16 cellular contexts compared by ENCODE assay signal in genomic region chr3:71816141-71816540, GRCh38. TPM values are rescaled to one million over a fixed set of nuclear protein-coding genes. Genes with fewer than 3 reads are reported as not detected.
"Had no signal": no experiment of that assay in that cellular context is flagged by ENCODE, and none has a peak within 500 bp of the region (broad histone marks: within the 10 kb centered on the region; RNA-seq: fewer than 3 reads in every experiment).

No MANE protein-coding gene starts in this region.

- H3K36me3 ChIP-seq: ascending aorta, cardiac muscle cell, right atrium auricular region, thyroid gland, uterus had no signal

- ATAC-seq: mucosa of descending colon; naive thymus-derived CD8-positive, alpha-beta T cell; stimulated activated naive B cell treated with anti-CD40 and anti-IgM and Interleukin-4, amounts not matched to agents 10 μg/mL and 1 μg/mL and 100 μg/mL, for 72 hours had no signal

- H3K4me1 Mint-ChIP-seq: naive thymus-derived CD8-positive, alpha-beta T cell; stimulated activated naive B cell treated with anti-CD40 and anti-IgM and Interleukin-4, amounts not matched to agents 10 μg/mL and 1 μg/mL and 100 μg/mL, for 72 hours had no signal

- H3K4me3 ChIP-seq: ascending aorta, cardiac muscle cell, mucosa of descending colon, right atrium auricular region, skin epidermis, thyroid gland, uterus had no signal

- H3K4me1 ChIP-seq: ascending aorta, right atrium auricular region, thyroid gland, uterus had no signal

- H3K9me3 ChIP-seq: ascending aorta, mucosa of descending colon, right atrium auricular region, thyroid gland, uterus had no signal

- H3K4me3 Mint-ChIP-seq: naive thymus-derived CD8-positive, alpha-beta T cell; stimulated activated naive B cell treated with anti-CD40 and anti-IgM and Interleukin-4, amounts not matched to agents 10 μg/mL and 1 μg/mL and 100 μg/mL, for 72 hours had no signal

- DNase-seq: activated CD4-positive, alpha-beta T cell treated with anti-CD3 and anti-CD28 coated beads for 48 hours; activated naive CD4-positive, alpha-beta T cell treated with Interleukin-2 at 50 U/mL for 16 hours; activated T-cell treated with anti-CD3 and anti-CD28 coated beads for 4 hours; erythroblast; mucosa of descending colon; naive thymus-derived CD8-positive, alpha-beta T cell; nucleus accumbens; stimulated activated CD4-positive, alpha-beta T cell treated with anti-CD3 and anti-CD28 coated beads, Interleukin-15, amount 100 ng/mL, for 24 hours; stimulated activated CD4-positive, alpha-beta T cell treated with anti-CD3 and anti-CD28 coated beads, Interleukin-4, amount 100 ng/mL, for 1 hour; stimulated activated naive B cell treated with anti-CD40 and anti-IgM and Interleukin-4, amounts not matched to agents 10 μg/mL and 1 μg/mL and 100 μg/mL, for 72 hours; thyroid gland; uterus had no signal

- H3K27me3 ChIP-seq: ascending aorta, cardiac muscle cell, right atrium auricular region, thyroid gland, uterus had no signal

- H3K27ac Mint-ChIP-seq: stimulated activated naive B cell treated with anti-CD40 and anti-IgM and Interleukin-4, amounts not matched to agents 10 μg/mL and 1 μg/mL and 100 μg/mL, for 72 hours had no signal

- H3K27me3 Mint-ChIP-seq: naive thymus-derived CD8-positive, alpha-beta T cell; stimulated activated naive B cell treated with anti-CD40 and anti-IgM and Interleukin-4, amounts not matched to agents 10 μg/mL and 1 μg/mL and 100 μg/mL, for 72 hours had no signal

- H3K27ac ChIP-seq: ascending aorta, cardiac muscle cell, right atrium auricular region, skin epidermis, thyroid gland, uterus had no signal

- H3K9me3 Mint-ChIP-seq: naive thymus-derived CD8-positive, alpha-beta T cell; stimulated activated naive B cell treated with anti-CD40 and anti-IgM and Interleukin-4, amounts not matched to agents 10 μg/mL and 1 μg/mL and 100 μg/mL, for 72 hours had no signal

- H3K36me3 Mint-ChIP-seq: naive thymus-derived CD8-positive, alpha-beta T cell; stimulated activated naive B cell treated with anti-CD40 and anti-IgM and Interleukin-4, amounts not matched to agents 10 μg/mL and 1 μg/mL and 100 μg/mL, for 72 hours had no signal

RNA-seq across cellular contexts. Expression of gene PROK2, which starts 31.2 kb away (rescaled TPM):
- polyA plus RNA-seq: cardiac muscle cell had no signal
